Comparison of ENCODE assay signal across 11 cellular contexts in genomic region chr20:50528804-50529351, GRCh38. TPM values are rescaled to one million over a fixed set of nuclear protein-coding genes. Genes with fewer than 3 reads are reported as not detected.
A peak's percentile ranks its signal among the peaks of the same experiment; 100 is the strongest.
DNase-seq lines count a peak whose midpoint lies in the region; ATAC-seq and TF ChIP-seq lines count a peak whose summit lies in the region.
"Had no signal": no experiment of that assay in that cellular context is flagged by ENCODE, and none has a peak within 500 bp of the region (broad histone marks: within the 10 kb centered on the region; RNA-seq: fewer than 3 reads in every experiment).

No MANE protein-coding gene starts in this region.

- H3K9me3 Mint-ChIP-seq in activated naive CD8-positive, alpha-beta T cell (ENCODE audit: low read depth) = no peaks in the 10 kb centered on the region
- H3K9me3 Mint-ChIP-seq in naive thymus-derived CD8-positive, alpha-beta T cell = no peaks in the 10 kb centered on the region
- H3K9me3 Mint-ChIP-seq in progenitor cell of endocrine pancreas (ENCODE audit: low read depth) = no peaks in the 10 kb centered on the region

- no peak for DNase-seq in naive thymus-derived CD8-positive, alpha-beta T cell
- DNase-seq in progenitor cell of endocrine pancreas (ENCODE audit: low spot score, unreplicated experiment) = no peak
- DNase-seq in NCI-H187 (lab: John Stamatoyannopoulos, UW) = no peak
- no peak for DNase-seq in stimulated activated CD4-positive, alpha-beta T cell treated with anti-CD3 and anti-CD28 coated beads, Interleukin-12 subunit alpha, Interleukin-12 subunit beta, amount 100 ng/mL, for 4 hours
- no peak for DNase-seq in activated CD4-positive, CD25-positive, alpha-beta regulatory T cell treated with anti-CD3 and anti-CD28 coated beads, Interleukin-2, amount 50 U/mL, for 72 hours
- DNase-seq: dorsolateral prefrontal cortex; NCI-H345; stimulated activated CD4-positive, alpha-beta T cell treated with anti-CD3 and anti-CD28 coated beads, Interleukin-2, amount 100 ng/mL, for 24 hours had no signal

- peaks cover 41% of the 10 kb centered on the region for H3K4me1 Mint-ChIP-seq in activated naive CD8-positive, alpha-beta T cell (ENCODE audit: low read depth)
- peaks cover 19 to 50% (median 44%) of the 10 kb centered on the region in 4 donors for H3K4me1 Mint-ChIP-seq in naive thymus-derived CD8-positive, alpha-beta T cell
- no peaks in the 10 kb centered on the region for H3K4me1 Mint-ChIP-seq in progenitor cell of endocrine pancreas (ENCODE audit: low read depth)

- POLR2A ChIA-PET in naive thymus-derived CD8-positive, alpha-beta T cell (lab: Charles Lee) = interaction anchor here (0.9 kb wide), 1 partner anchor 18 kb away, joined by 3 read pairs; the partner anchor contains the start of gene PTPN1

- H3K27ac Mint-ChIP-seq in activated naive CD8-positive, alpha-beta T cell = no peak overlapping the region
- peak overlapping the region in 8 of 10 donors; percentile 19 to 72 (median 58) for H3K27ac Mint-ChIP-seq in naive thymus-derived CD8-positive, alpha-beta T cell
- H3K27ac Mint-ChIP-seq in progenitor cell of endocrine pancreas = no peak overlapping the region

- no peaks in the 10 kb centered on the region for H3K27me3 Mint-ChIP-seq in activated naive CD8-positive, alpha-beta T cell
- no peaks in the 10 kb centered on the region for H3K27me3 Mint-ChIP-seq in naive thymus-derived CD8-positive, alpha-beta T cell
- no peaks in the 10 kb centered on the region for H3K27me3 Mint-ChIP-seq in progenitor cell of endocrine pancreas

- H3K4me3 Mint-ChIP-seq in activated naive CD8-positive, alpha-beta T cell = peak overlapping the region; percentile 4
- H3K4me3 Mint-ChIP-seq in naive thymus-derived CD8-positive, alpha-beta T cell = peak overlapping the region in 6 of 10 donors; percentile 19 to 39 (median 30)
- no peak overlapping the region for H3K4me3 Mint-ChIP-seq in progenitor cell of endocrine pancreas (ENCODE audit: low read depth)

- peak; percentile 61 for ATAC-seq in GM18499 (IDR thresholded peaks at IDR 0.05; ENCODE audit: insufficient read depth, unreplicated experiment)
- ATAC-seq in GM21717 (IDR thresholded peaks at IDR 0.05; ENCODE audit: unreplicated experiment) = peak; percentile 36
- ATAC-seq in naive thymus-derived CD8-positive, alpha-beta T cell = no peak

- no peak for TF ChIP-seq CTCF in progenitor cell of endocrine pancreas (IDR thresholded peaks at IDR 0.05; ENCODE audit: unreplicated experiment)

- peaks cover 6% of the 10 kb centered on the region for H3K36me3 Mint-ChIP-seq in activated naive CD8-positive, alpha-beta T cell
- peaks cover 0 to 4% (median under 1%) of the 10 kb centered on the region in 3 donors for H3K36me3 Mint-ChIP-seq in naive thymus-derived CD8-positive, alpha-beta T cell
- H3K36me3 Mint-ChIP-seq in progenitor cell of endocrine pancreas (ENCODE audit: insufficient read depth) = no peaks in the 10 kb centered on the region

RNA-seq across cellular contexts. Expression of gene PTPN1, which starts 18.7 kb away (rescaled TPM):
- 10 to 100 TPM; 53.8 to 56.7 TPM for total RNA-seq in naive thymus-derived CD8-positive, alpha-beta T cell
- polyA plus RNA-seq in naive thymus-derived CD8-positive, alpha-beta T cell = 10 to 100 TPM; 29.1 to 31.9 (median 29.4) TPM
- total RNA-seq in progenitor cell of endocrine pancreas = 26.0 and 27.7 TPM in 2 replicates

Comparison
In these comparisons a context has a peak if more than half of its experiments do, and no peak if none do; other contexts are left out.
1. ATAC-seq: peak in GM18499 (single experiment) and GM21717 (single experiment); none in naive thymus-derived CD8-positive, alpha-beta T cell (0 of 2).
2. H3K27ac Mint-ChIP-seq: peak in naive thymus-derived CD8-positive, alpha-beta T cell (8 of 10); none in activated naive CD8-positive, alpha-beta T cell (single experiment) and progenitor cell of endocrine pancreas (single experiment).